Comparison of ENCODE assay signal across 8 cellular contexts in the genomic region with DNA sequence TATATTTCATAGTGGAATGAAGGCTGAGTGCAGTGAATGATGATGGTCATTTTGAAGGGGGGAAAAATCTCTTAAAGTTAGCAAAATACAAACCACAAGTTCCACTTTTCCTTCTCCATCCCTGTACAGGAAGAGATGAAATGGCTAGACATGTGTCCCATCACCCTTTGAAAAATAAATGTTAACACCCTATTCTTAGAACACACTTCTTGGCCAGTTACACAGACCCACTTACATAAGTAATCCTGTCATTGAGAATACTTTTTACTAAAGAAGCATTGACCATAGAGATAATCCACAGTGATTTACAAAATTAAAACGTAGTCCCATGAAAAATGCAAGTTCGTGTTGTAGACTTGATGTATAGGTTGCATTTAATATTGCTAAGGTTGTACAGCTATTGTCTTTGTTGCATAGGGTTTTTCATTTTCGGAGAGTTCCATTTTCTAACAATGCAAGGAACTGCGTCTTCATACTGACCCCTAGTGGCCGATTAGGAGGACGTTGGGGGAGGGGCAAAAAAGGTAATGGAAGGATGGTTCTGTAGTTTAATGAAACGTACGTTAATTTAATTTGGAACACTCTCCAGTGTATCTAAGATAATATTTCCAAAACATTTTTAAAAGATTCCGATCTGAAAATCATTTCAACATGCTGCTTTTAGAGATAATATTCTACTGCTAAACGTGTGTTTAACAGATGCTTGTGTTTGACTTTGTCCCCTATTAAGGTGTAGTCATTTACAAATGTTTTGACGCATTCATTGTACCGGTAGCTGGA.
A peak's percentile ranks its signal among the peaks of the same experiment; 100 is the strongest.
DNase-seq lines count a peak whose midpoint lies in the region; ATAC-seq and TF ChIP-seq lines count a peak whose summit lies in the region.

No MANE protein-coding gene starts in this region.

- H2AFZ ChIP-seq in ACC112 (ENCODE audit: low read length, unreplicated experiment) (peak overlapping the region; percentile 24), SK-N-SH (ENCODE audit: low read depth) (peak overlapping the region; percentile 19; the same call in 1 of the 2 replicates)

- intact Hi-C loops in prostate gland (cut with DNase I) (loop anchor here (2.0 to 10.0 kb wide), 4 partner anchors 394 to 1491 kb away; partner anchors contain the start of gene COMMD3), vagina (cut with DNase I) (loop anchor here (10.0 kb wide), 1 partner anchor 424 kb away; no protein-coding TSS in a partner anchor)

- TF ChIP-seq EP300 in SK-N-SH (IDR thresholded peaks at IDR 0.05; ENCODE audit: borderline replicate concordance in 1 of 2, low read depth in 1 of 2, low read length in 1 of 2): peak in 1 of 2 experiments; percentile 79; a peak in 2 of 4 replicates

- H3K4me3 ChIP-seq in ACC112 (ENCODE audit: low read depth, low read length) (0 out of 2 replicates have a peak overlapping the region, but pooled peaks have one; percentile 17), MG63 (no peak overlapping the region), SK-N-SH (ENCODE audit: low read depth in 2 of 2, low read length in 1 of 2) (no peak overlapping the region; a peak in 1 of 4 replicates), prostate gland (no peak overlapping the region), vagina (no peak overlapping the region)

- POLR2A ChIA-PET in SK-N-SH (lab: Yijun Ruan, JAX): no interaction called here

- H3K9me2 ChIP-seq in SK-N-SH: no peaks in the 10 kb centered on the region

- peaks cover 27% of the 10 kb centered on the region for H3K27me3 ChIP-seq in ACC112 (ENCODE audit: insufficient read depth, low read length)
- H3K27me3 ChIP-seq in MG63: no peaks in the 10 kb centered on the region
- H3K27me3 ChIP-seq in SK-N-SH (ENCODE audit: insufficient read depth): no peaks in the 10 kb centered on the region; the same call in 1 of the 2 replicates
- H3K27me3 ChIP-seq in prostate gland (replicated peaks; ENCODE audit: insufficient read depth): no peaks in the 10 kb centered on the region
- H3K27me3 ChIP-seq in vagina: no peaks in the 10 kb centered on the region

- H3F3A ChIP-seq in SK-N-SH (replicated peaks; ENCODE audit: insufficient read depth): no peaks in the 10 kb centered on the region

- H3K4me2 ChIP-seq in SK-N-SH: no peak overlapping the region

- TF ChIP-seq CTCF in SK-N-SH (IDR thresholded peaks at IDR 0.05) (peak; percentile 96), prostate gland (IDR thresholded peaks at IDR 0.05) (peak; percentile 76 to 92 (median 90)), vagina (IDR thresholded peaks at IDR 0.05) (peak; percentile 83 to 92 (median 87))

- H3K4me1 ChIP-seq in ACC112 (ENCODE audit: control insufficient read depth, insufficient read depth, low read length, unreplicated experiment) (no peaks in the 10 kb centered on the region), SK-N-SH (ENCODE audit: control insufficient read depth in 1 of 2, insufficient read depth in 2 of 2, low read depth in 1 of 2, low read length in 1 of 2) (no peaks in the 10 kb centered on the region; a peak in 1 of 4 replicates), prostate gland (replicated peaks) (no peaks in the 10 kb centered on the region), vagina (no peaks in the 10 kb centered on the region)

- no peak overlapping the region for H3K9ac ChIP-seq in SK-N-SH

- no peak overlapping the region for H3K27ac ChIP-seq in ACC112 (ENCODE audit: low read depth, low read length)
- H3K27ac ChIP-seq in SK-N-SH (ENCODE audit: low read depth in 2 of 2, low read length in 1 of 2): no peak overlapping the region
- no peak overlapping the region for H3K27ac ChIP-seq in prostate gland
- no peak overlapping the region for H3K27ac ChIP-seq in vagina

- WGBS in SK-N-SH (ENCODE audit: low lambda C conversion rate): 1% methylated on average over 12 of the region's 12 CpGs
- WGBS in prostate gland: 4% methylated on average over 12 of the region's 12 CpGs

- DNase-seq in MG63 (peak; percentile 13), SK-N-SH (peak; percentile 72), glomerular visceral epithelial cell (ENCODE audit: extremely low spot score) (peak; percentile 57), prostate gland (ENCODE audit: low spot score) (peak; percentile 68), vagina (ENCODE audit: extremely low spot score in 2 of 2) (no peak)
- peak; percentile 58 for DNase-seq in activated naive CD4-positive, alpha-beta T cell treated with anti-CD3 and anti-CD28 coated beads, Interleukin-2, amount 50 U/mL, for 16 hours

- CTCF ChIA-PET in SK-N-SH (lab: Yijun Ruan, JAX): interaction anchor here (0.5 to 5.5 kb wide), 72 partner anchors 8 to 1503 kb away, joined by 3 to 43 read pairs (median 4); partner anchors contain the start of genes COMMD3 and DNAJC1

- ATAC-seq in GM18909 (IDR thresholded peaks at IDR 0.05; ENCODE audit: poor library complexity, unreplicated experiment): peak; percentile 63

- no peaks in the 10 kb centered on the region for H3K9me3 ChIP-seq in MG63
- H3K9me3 ChIP-seq in SK-N-SH: no peaks in the 10 kb centered on the region
- no peaks in the 10 kb centered on the region for H3K9me3 ChIP-seq in prostate gland
- H3K9me3 ChIP-seq in vagina: no peaks in the 10 kb centered on the region

- no peaks in the 10 kb centered on the region for H3K79me2 ChIP-seq in ACC112 (ENCODE audit: control insufficient read depth, insufficient read depth, low read length, unreplicated experiment)
- H3K79me2 ChIP-seq in SK-N-SH (ENCODE audit: insufficient read depth): no peaks in the 10 kb centered on the region

- no peaks in the 10 kb centered on the region for H4K20me1 ChIP-seq in SK-N-SH (ENCODE audit: insufficient read depth)

- TF ChIP-seq RAD21 in SK-N-SH (IDR thresholded peaks at IDR 0.05; ENCODE audit: low read length): peak; percentile 99

- TF ChIP-seq POLR2A in prostate gland (IDR thresholded peaks at IDR 0.05): no peak
- no peak for TF ChIP-seq POLR2A in vagina (IDR thresholded peaks at IDR 0.05)

- H3K36me3 ChIP-seq in ACC112 (ENCODE audit: insufficient read depth, low read length) (no peaks in the 10 kb centered on the region), MG63 (no peaks in the 10 kb centered on the region), SK-N-SH (replicated peaks in 1 of 2; ENCODE audit: control insufficient read depth in 1 of 2, insufficient read depth in 2 of 2, low read length in 1 of 2) (no peaks in the 10 kb centered on the region), prostate gland (no peaks in the 10 kb centered on the region), vagina (no peaks in the 10 kb centered on the region)

TF ChIP-seq in SK-N-SH, 30 proteins besides CTCF, POLR2A, EP300 and RAD21 (continues in another document):
- 0 out of 2 replicates have a peak, but pooled peaks have one; percentile 13 for TF ChIP-seq TCF12 (IDR thresholded peaks at IDR 0.05)
- TF ChIP-seq, protein P1, sequence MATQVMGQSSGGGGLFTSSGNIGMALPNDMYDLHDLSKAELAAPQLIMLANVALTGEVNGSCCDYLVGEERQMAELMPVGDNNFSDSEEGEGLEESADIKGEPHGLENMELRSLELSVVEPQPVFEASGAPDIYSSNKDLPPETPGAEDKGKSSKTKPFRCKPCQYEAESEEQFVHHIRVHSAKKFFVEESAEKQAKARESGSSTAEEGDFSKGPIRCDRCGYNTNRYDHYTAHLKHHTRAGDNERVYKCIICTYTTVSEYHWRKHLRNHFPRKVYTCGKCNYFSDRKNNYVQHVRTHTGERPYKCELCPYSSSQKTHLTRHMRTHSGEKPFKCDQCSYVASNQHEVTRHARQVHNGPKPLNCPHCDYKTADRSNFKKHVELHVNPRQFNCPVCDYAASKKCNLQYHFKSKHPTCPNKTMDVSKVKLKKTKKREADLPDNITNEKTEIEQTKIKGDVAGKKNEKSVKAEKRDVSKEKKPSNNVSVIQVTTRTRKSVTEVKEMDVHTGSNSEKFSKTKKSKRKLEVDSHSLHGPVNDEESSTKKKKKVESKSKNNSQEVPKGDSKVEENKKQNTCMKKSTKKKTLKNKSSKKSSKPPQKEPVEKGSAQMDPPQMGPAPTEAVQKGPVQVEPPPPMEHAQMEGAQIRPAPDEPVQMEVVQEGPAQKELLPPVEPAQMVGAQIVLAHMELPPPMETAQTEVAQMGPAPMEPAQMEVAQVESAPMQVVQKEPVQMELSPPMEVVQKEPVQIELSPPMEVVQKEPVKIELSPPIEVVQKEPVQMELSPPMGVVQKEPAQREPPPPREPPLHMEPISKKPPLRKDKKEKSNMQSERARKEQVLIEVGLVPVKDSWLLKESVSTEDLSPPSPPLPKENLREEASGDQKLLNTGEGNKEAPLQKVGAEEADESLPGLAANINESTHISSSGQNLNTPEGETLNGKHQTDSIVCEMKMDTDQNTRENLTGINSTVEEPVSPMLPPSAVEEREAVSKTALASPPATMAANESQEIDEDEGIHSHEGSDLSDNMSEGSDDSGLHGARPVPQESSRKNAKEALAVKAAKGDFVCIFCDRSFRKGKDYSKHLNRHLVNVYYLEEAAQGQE (IDR thresholded peaks at IDR 0.05; ENCODE audit: low read depth, low read length): no peak
- TF ChIP-seq CHD2 (IDR thresholded peaks at IDR 0.05; ENCODE audit: low read length, partially characterized antibody): peak; percentile 97
- no peak for TF ChIP-seq NFIC (IDR thresholded peaks at IDR 0.05; ENCODE audit: borderline replicate concordance)
- TF ChIP-seq MEF2A (IDR thresholded peaks at IDR 0.05; ENCODE audit: borderline replicate concordance, low read depth): no peak
- TF ChIP-seq RFX5 (IDR thresholded peaks at IDR 0.05; ENCODE audit: low read length): no peak
- peak; percentile 89 for TF ChIP-seq RCOR1 (IDR thresholded peaks at IDR 0.05; ENCODE audit: low read length)
- TF ChIP-seq JUND (IDR thresholded peaks at IDR 0.05): no peak
- no peak for TF ChIP-seq TAF1 (IDR thresholded peaks at IDR 0.05; ENCODE audit: borderline replicate concordance, low read depth, low read length)
- TF ChIP-seq TEAD4 (IDR thresholded peaks at IDR 0.05; ENCODE audit: borderline replicate concordance, insufficient read depth): no peak
- TF ChIP-seq MXI1 (IDR thresholded peaks at IDR 0.05; ENCODE audit: low read depth, low read length): no peak
- TF ChIP-seq, protein P2, sequence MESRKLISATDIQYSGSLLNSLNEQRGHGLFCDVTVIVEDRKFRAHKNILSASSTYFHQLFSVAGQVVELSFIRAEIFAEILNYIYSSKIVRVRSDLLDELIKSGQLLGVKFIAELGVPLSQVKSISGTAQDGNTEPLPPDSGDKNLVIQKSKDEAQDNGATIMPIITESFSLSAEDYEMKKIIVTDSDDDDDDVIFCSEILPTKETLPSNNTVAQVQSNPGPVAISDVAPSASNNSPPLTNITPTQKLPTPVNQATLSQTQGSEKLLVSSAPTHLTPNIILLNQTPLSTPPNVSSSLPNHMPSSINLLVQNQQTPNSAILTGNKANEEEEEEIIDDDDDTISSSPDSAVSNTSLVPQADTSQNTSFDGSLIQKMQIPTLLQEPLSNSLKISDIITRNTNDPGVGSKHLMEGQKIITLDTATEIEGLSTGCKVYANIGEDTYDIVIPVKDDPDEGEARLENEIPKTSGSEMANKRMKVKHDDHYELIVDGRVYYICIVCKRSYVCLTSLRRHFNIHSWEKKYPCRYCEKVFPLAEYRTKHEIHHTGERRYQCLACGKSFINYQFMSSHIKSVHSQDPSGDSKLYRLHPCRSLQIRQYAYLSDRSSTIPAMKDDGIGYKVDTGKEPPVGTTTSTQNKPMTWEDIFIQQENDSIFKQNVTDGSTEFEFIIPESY (IDR thresholded peaks at IDR 0.05; ENCODE audit: borderline replicate concordance, low read depth): no peak

Comparison
In these comparisons a context has a peak if more than half of its experiments do, and no peak if none do; other contexts are left out.
1. DNase-seq: peak in MG63 (single experiment), SK-N-SH (single experiment), activated naive CD4-positive, alpha-beta T cell treated with anti-CD3 and anti-CD28 coated beads, Interleukin-2, amount 50 U/mL, for 16 hours (single experiment), glomerular visceral epithelial cell (single experiment) and prostate gland (single experiment); none in vagina (0 of 2).
2. Peak in every context shown above with its lines, with median percentiles within 50 percentile points of each other: CTCF ChIP-seq.